In genomic region chr10:47311900-47312662, GRCh38 we compare ENCODE assay signal across 8 cellular contexts. TPM values are rescaled to one million over a fixed set of nuclear protein-coding genes. Genes with fewer than 3 reads are reported as not detected.
DNase-seq lines count a peak whose midpoint lies in the region; ATAC-seq and TF ChIP-seq lines count a peak whose summit lies in the region.

No MANE protein-coding gene starts in this region.

- no peaks in the 10 kb centered on the region for H3K9me3 Mint-ChIP-seq in brain

- peaks cover 13% of the 10 kb centered on the region for H3K27me3 Mint-ChIP-seq in brain

- H3K27ac Mint-ChIP-seq in brain = peak overlapping the region in 1 of 5 experiments; percentile 75

- DNase-seq in DMS 273 treated with DMSO at 0.1 percent for 48 hours (lab: John Stamatoyannopoulos, UW) = peak; percentile 6
- DNase-seq in GOT3 (lab: John Stamatoyannopoulos, UW) = peak; percentile 35
- DNase-seq in NCI-H146 (lab: John Stamatoyannopoulos, UW) = peak; percentile 46
- peak; percentile 87 for DNase-seq in iPS-NIHi7 (ENCODE audit: extremely low spot score)
- DNase-seq in stimulated activated CD4-positive, alpha-beta T cell treated with anti-CD3 and anti-CD28 coated beads, Interleukin-12 subunit alpha, Interleukin-12 subunit beta, amount 100 ng/mL, for 48 hours (ENCODE audit: low read depth in 2 of 3, low spot score in 1 of 3) = peak; percentile 79 to 82 (median 82)

- peaks cover 18% of the 10 kb centered on the region for H3K4me1 Mint-ChIP-seq in brain

- H3K27ac ChIP-seq in VCaP = no peak overlapping the region

- ATAC-seq in GM18873 (IDR thresholded peaks at IDR 0.05; ENCODE audit: low FRiP score, unreplicated experiment) = no peak

- no peaks in the 10 kb centered on the region for H3K36me3 Mint-ChIP-seq in brain

- TF ChIP-seq CTCF in VCaP (conservative IDR thresholded peaks at IDR 0.05) = peak; percentile 90
- TF ChIP-seq CTCF in brain (conservative IDR thresholded peaks at IDR 0.05) = peak; percentile 94 to 96

- no peak overlapping the region for H3K4me3 Mint-ChIP-seq in brain

RNA-seq across cellular contexts. Expression of gene GDF2, which starts 10.2 kb away (rescaled TPM):
- not detected for polyA plus RNA-seq in brain (ENCODE audit: insufficient read depth, low read depth, low replicate concordance)

RNA-seq across cellular contexts. Expression of gene GDF10, which starts 12.1 kb away (rescaled TPM):
- 1.1 TPM for polyA plus RNA-seq in brain (ENCODE audit: insufficient read depth, low read depth, low replicate concordance)

RNA-seq across cellular contexts. Expression of gene RBP3, which starts 36.1 kb away (rescaled TPM):
- polyA plus RNA-seq in brain (ENCODE audit: insufficient read depth, low read depth, low replicate concordance) = not detected

Comparison
In these comparisons a context has a peak if more than half of its experiments do, and no peak if none do; other contexts are left out.
1. DNase-seq: peak in every context shown above with its lines; median percentile 87 in iPS-NIHi7; 82 in stimulated activated CD4-positive, alpha-beta T cell treated with anti-CD3 and anti-CD28 coated beads, Interleukin-12 subunit alpha, Interleukin-12 subunit beta, amount 100 ng/mL, for 48 hours; 46 in NCI-H146; 35 in GOT3; 6 in DMS 273 treated with DMSO at 0.1 percent for 48 hours.